1 cellular context compared by ENCODE assay signal in genomic region chr11:48058777-48059176, GRCh38.
TF ChIP-seq lines count a peak whose summit lies in the region.

No MANE protein-coding gene starts in this region.

TF ChIP-seq in H1, 55 proteins besides CTCF, POLR2A, EP300 and RAD21:
- no peak for TF ChIP-seq EZH2 (IDR thresholded peaks at IDR 0.05; ENCODE audit: low read depth, low read length, severe bottlenecking)
- TF ChIP-seq RFX5 (IDR thresholded peaks at IDR 0.05; ENCODE audit: borderline replicate concordance, low read depth, low read length): no peak
- TF ChIP-seq JUN (IDR thresholded peaks at IDR 0.05; ENCODE audit: low read depth, low read length): no peak
- TF ChIP-seq SP1 (IDR thresholded peaks at IDR 0.05; ENCODE audit: low read depth, low read length): no peak
- TF ChIP-seq ATF3 (IDR thresholded peaks at IDR 0.05; ENCODE audit: insufficient read depth, low read depth, low read length): no peak
- no peak for TF ChIP-seq RNF2 (IDR thresholded peaks at IDR 0.05; ENCODE audit: borderline replicate concordance, low read depth, low read length, missing control alignments, poor library complexity, severe bottlenecking)
- no peak for TF ChIP-seq PHF8 (conservative IDR thresholded peaks at IDR 0.05; ENCODE audit: low read depth, low read length)
- no peak for TF ChIP-seq SP2 (IDR thresholded peaks at IDR 0.05; ENCODE audit: low read length)
- TF ChIP-seq CEBPB (IDR thresholded peaks at IDR 0.05; ENCODE audit: low read depth, low read length): no peak
- no peak for TF ChIP-seq ATF2 (IDR thresholded peaks at IDR 0.05; ENCODE audit: low read length)
- no peak for TF ChIP-seq CHD7 (IDR thresholded peaks at IDR 0.05; ENCODE audit: insufficient replicate concordance, low read length)
